ENCODE assay signal across 16 cellular contexts in genomic region chr2:180677200-180677599, GRCh38.
"Had no signal": no experiment of that assay in that cellular context is flagged by ENCODE, and none has a peak within 500 bp of the region (broad histone marks: within the 10 kb centered on the region; RNA-seq: fewer than 3 reads in every experiment).

No MANE protein-coding gene starts in this region.

- H3K36me3 Mint-ChIP-seq: activated naive CD4-positive, alpha-beta T cell treated with anti-CD3 and anti-CD28 coated beads, Interleukin-2, amount 50 U/mL, for 24 hours; stimulated activated memory B cell treated with anti-CD40 and anti-IgM and Interleukin-4, amounts not matched to agents 10 μg/mL and 1 μg/mL and 100 μg/mL, for 72 hours had no signal

- H3K9me3 ChIP-seq: gastrocnemius medialis, heart right ventricle, right atrium auricular region, tibial nerve had no signal

- H3K4me3 Mint-ChIP-seq: activated CD4-positive, alpha-beta T cell treated with anti-CD3 and anti-CD28 coated beads, Interleukin-2, amount 10 ng/mL, durations not matched to agents 7 days and 5 days; activated naive CD4-positive, alpha-beta T cell treated with anti-CD3 and anti-CD28 coated beads, Interleukin-2, amount 50 U/mL, for 24 hours; stimulated activated memory B cell treated with anti-CD40 and anti-IgM and Interleukin-4, amounts not matched to agents 10 μg/mL and 1 μg/mL and 100 μg/mL, for 72 hours had no signal

- H3K27ac Mint-ChIP-seq: activated CD4-positive, alpha-beta T cell treated with anti-CD3 and anti-CD28 coated beads, Interleukin-2, amount 10 ng/mL, durations not matched to agents 7 days and 5 days; activated naive CD4-positive, alpha-beta T cell treated with anti-CD3 and anti-CD28 coated beads, Interleukin-2, amount 50 U/mL, for 24 hours; stimulated activated memory B cell treated with anti-CD40 and anti-IgM and Interleukin-4, amounts not matched to agents 10 μg/mL and 1 μg/mL and 100 μg/mL, for 72 hours had no signal

- H3K27me3 ChIP-seq: brain microvascular endothelial cell, dorsolateral prefrontal cortex, gastrocnemius medialis, right atrium auricular region, tibial nerve had no signal

- H3K9ac ChIP-seq: parathyroid adenoma had no signal

- DNase-seq: activated CD4-positive, alpha-beta T cell treated with anti-CD3 and anti-CD28 coated beads, Interleukin-2, amount 10 ng/mL, durations not matched to agents 7 days and 5 days; activated CD4-positive, CD25-positive, alpha-beta regulatory T cell; activated effector memory CD4-positive, alpha-beta T cell treated with Interleukin-2 at 50 U/mL for 16 hours; activated T-cell treated with anti-CD3 and anti-CD28 coated beads, Interleukin-2, amount 50 U/mL, for 1 hour; amniotic stem cell; brain microvascular endothelial cell; dorsolateral prefrontal cortex; gastrocnemius medialis; heart right ventricle; small intestine; T-helper 2 cell had no signal

- H3K9me3 Mint-ChIP-seq: activated CD4-positive, alpha-beta T cell treated with anti-CD3 and anti-CD28 coated beads, Interleukin-2, amount 10 ng/mL, durations not matched to agents 7 days and 5 days; activated naive CD4-positive, alpha-beta T cell treated with anti-CD3 and anti-CD28 coated beads, Interleukin-2, amount 50 U/mL, for 24 hours; stimulated activated memory B cell treated with anti-CD40 and anti-IgM and Interleukin-4, amounts not matched to agents 10 μg/mL and 1 μg/mL and 100 μg/mL, for 72 hours had no signal

- ATAC-seq: gastrocnemius medialis; heart right ventricle; stimulated activated memory B cell treated with anti-CD40 and anti-IgM and Interleukin-4, amounts not matched to agents 10 μg/mL and 1 μg/mL and 100 μg/mL, for 72 hours had no signal

- H3K4me1 Mint-ChIP-seq: activated CD4-positive, alpha-beta T cell treated with anti-CD3 and anti-CD28 coated beads, Interleukin-2, amount 10 ng/mL, durations not matched to agents 7 days and 5 days; activated naive CD4-positive, alpha-beta T cell treated with anti-CD3 and anti-CD28 coated beads, Interleukin-2, amount 50 U/mL, for 24 hours; stimulated activated memory B cell treated with anti-CD40 and anti-IgM and Interleukin-4, amounts not matched to agents 10 μg/mL and 1 μg/mL and 100 μg/mL, for 72 hours had no signal

- H3K4me1 ChIP-seq: gastrocnemius medialis, heart right ventricle, parathyroid adenoma, right atrium auricular region, tibial nerve had no signal

- H3K4me3 ChIP-seq: dorsolateral prefrontal cortex, gastrocnemius medialis, heart right ventricle, right atrium auricular region, tibial nerve had no signal

- H3K36me3 ChIP-seq: brain microvascular endothelial cell, gastrocnemius medialis, heart right ventricle, right atrium auricular region, tibial nerve had no signal
